Comparison of ENCODE assay signal across 9 cellular contexts in genomic region chrX:19129694-19130093, GRCh38. TPM values are rescaled to one million over a fixed set of nuclear protein-coding genes. Genes with fewer than 3 reads are reported as not detected.
"Had no signal": no experiment of that assay in that cellular context is flagged by ENCODE, and none has a peak within 500 bp of the region (broad histone marks: within the 10 kb centered on the region; RNA-seq: fewer than 3 reads in every experiment).

No MANE protein-coding gene starts in this region.

- H3K27ac Mint-ChIP-seq: GM23338, H9, IgD-negative memory B cell had no signal

- H3K4me3 Mint-ChIP-seq: GM23338, H9, IgD-negative memory B cell had no signal

- FAIRE-seq: H1, H54, HepG2 had no signal

- ATAC-seq: GM23338, HepG2 had no signal

- DNase-seq: H9, HCEC 1CT, KG1 had no signal

- H3K4me3 ChIP-seq: GM23338 had no signal

- H3K9me3 Mint-ChIP-seq: GM23338 had no signal

- H3K27ac ChIP-seq: HL-60 had no signal

- H3K4me1 Mint-ChIP-seq: IgD-negative memory B cell had no signal

- H3K4me2 ChIP-seq: GM23338 had no signal

- H3K36me3 Mint-ChIP-seq: IgD-negative memory B cell had no signal

RNA-seq across cellular contexts. Expression of gene ADGRG2, which starts 7.4 kb away (rescaled TPM):
- total RNA-seq: HepG2 had no signal
- polyA plus RNA-seq: HepG2 had no signal
